18 cellular contexts compared by ENCODE assay signal in genomic region chr11:18368236-18368635, GRCh38. TPM values are rescaled to one million over a fixed set of nuclear protein-coding genes. Genes with fewer than 3 reads are reported as not detected.
A peak's percentile ranks its signal among the peaks of the same experiment; 100 is the strongest.
DNase-seq lines count a peak whose midpoint lies in the region; ATAC-seq, FAIRE-seq and TF ChIP-seq lines count a peak whose summit lies in the region.
"Had no signal": no experiment of that assay in that cellular context is flagged by ENCODE, and none has a peak within 500 bp of the region (broad histone marks: within the 10 kb centered on the region; RNA-seq: fewer than 3 reads in every experiment).

No MANE protein-coding gene starts in this region.

- no peak overlapping the region for H3K9ac ChIP-seq in HepG2 (ENCODE audit: insufficient read depth, low read depth, low read length)

- no peak for TF ChIP-seq RAD21 in HepG2 (CRISPR knock-in tag; IDR thresholded peaks at IDR 0.05)

- TF ChIP-seq CTCF in HepG2 (CRISPR knock-in tag; IDR thresholded peaks at IDR 0.05) (no peak), right lobe of liver (IDR thresholded peaks at IDR 0.05) (no peak), foreskin keratinocyte (conservative IDR thresholded peaks at IDR 0.05) (no peak)

- H3K4me3 ChIP-seq in HepG2 (replicated peaks in 1 of 3; ENCODE audit: insufficient read depth in 1 of 3, low read depth in 2 of 3, low read length in 3 of 3) (no peak overlapping the region), right lobe of liver (no peak overlapping the region)

- H3K4me1 ChIP-seq in HepG2 (ENCODE audit: insufficient read depth, low read length) (peaks cover 12% of the 10 kb centered on the region; the same call in 1 of the 2 replicates), right lobe of liver (no peaks in the 10 kb centered on the region), foreskin keratinocyte (no peaks in the 10 kb centered on the region)
- H3K4me1 ChIP-seq: BE2C had no signal

- CTCF ChIA-PET in HepG2 (lab: Yijun Ruan, JAX; ENCODE audit: low intra/inter-chr PET ratio, low total read pairs) = no interaction called here
- CTCF ChIA-PET in T-cell (lab: Charles Lee) = no interaction called here

- DNase-seq in HepG2 (ENCODE audit: low spot score) = no peak
- no peak for DNase-seq in right lobe of liver
- peak in 1 of 2 donors; percentile 49 for DNase-seq in foreskin keratinocyte
- no peak for DNase-seq in T-cell
- DNase-seq in activated CD4-positive, alpha-beta T cell treated with anti-CD3 and anti-CD28 coated beads, Interleukin-2, amount 50 U/mL, for 48 hours = no peak
- no peak for DNase-seq in stimulated activated naive CD4-positive, alpha-beta T cell treated with Interleukin-2 at 50 U/mL for 16 hours (lab: John Stamatoyannopoulos, UW)
- DNase-seq: activated CD4-positive, CD25-positive, alpha-beta regulatory T cell; activated T-cell treated with anti-CD3 and anti-CD28 coated beads, Interleukin-2, amount 50 U/mL, for 4 hours; BE2C; hippocampal formation; left ventricle myocardium superior; NCI-H2029 had no signal

- H3K4me1 Mint-ChIP-seq in T-cell = peaks cover 2 to 20% (median 5%) of the 10 kb centered on the region in 3 donors
- H3K4me1 Mint-ChIP-seq: brain had no signal

- intact Hi-C loops in HepG2 (cut with micrococcal nuclease; ENCODE audit: unreplicated experiment) (no loop called here), right lobe of liver (cut with DNase I) (no loop called here)

- H3K36me3 ChIP-seq in HepG2 (replicated peaks in 1 of 2; ENCODE audit: control insufficient read depth in 1 of 2, insufficient read depth in 2 of 2, low read length in 2 of 2) = peaks cover 9 to 26% of the 10 kb centered on the region in 2 experiments; a peak in 4 of 5 replicates
- peaks cover 0 to 37% (median 18%) of the 10 kb centered on the region in 4 donors for H3K36me3 ChIP-seq in right lobe of liver

- H3K9me3 Mint-ChIP-seq in T-cell = no peaks in the 10 kb centered on the region
- H3K9me3 Mint-ChIP-seq: activated T-cell treated with anti-CD3 and anti-CD28 coated beads, Interleukin-2, amount 50 U/mL, for 4 hours; brain had no signal

- no peaks in the 10 kb centered on the region for H3K27me3 Mint-ChIP-seq in T-cell
- H3K27me3 Mint-ChIP-seq: brain had no signal

- TF ChIP-seq EP300 in HepG2 (IDR thresholded peaks at IDR 0.05; ENCODE audit: low read depth in 2 of 2, low read length in 2 of 2) (no peak), HepG2 (CRISPR knock-in tag; IDR thresholded peaks at IDR 0.05; ENCODE audit: borderline replicate concordance) (no peak)

- no peaks in the 10 kb centered on the region for H3K79me2 ChIP-seq in HepG2 (ENCODE audit: insufficient read depth, low read length)

- ATAC-seq in HepG2 (no peak), right lobe of liver (no peak), SK-N-SH treated with all-trans-retinoic acid at 6 μM for 48 hours (peak; percentile 58), foreskin keratinocyte (peak; percentile 32), T-cell (replicated peaks in 1 of 4) (no peak), HG02981 (IDR thresholded peaks at IDR 0.05; ENCODE audit: unreplicated experiment) (no peak)
- ATAC-seq: activated T-cell treated with anti-CD3 and anti-CD28 coated beads, Interleukin-2, amount 50 U/mL, for 4 hours; left ventricle myocardium superior had no signal

- POLR2A ChIA-PET in HepG2 (lab: Yijun Ruan, JAX) (interaction anchor here (2.1 to 2.7 kb wide), 2 partner anchors 16 to 26 kb away, joined by 4 to 6 read pairs; partner anchors contain the start of gene LDHA), T-cell (lab: Charles Lee) (interaction anchor here (0.6 to 0.9 kb wide), 2 partner anchors 16 to 26 kb away, joined by 3 to 4 read pairs; partner anchors contain the start of gene LDHA (in 1 of the 2))

- H3K4me2 ChIP-seq in HepG2 (ENCODE audit: low read depth, low read length) = no peak overlapping the region

- in situ Hi-C loops in HepG2 (cut with HindIII; ENCODE audit: extremely low pct_ligation_motif_present, low pct_unique_long_range_greater_than_20kb) = no loop called here

- FAIRE-seq in HepG2 (lab: Jason Lieb, UNC) = no peak

- no peaks in the 10 kb centered on the region for H4K20me1 ChIP-seq in HepG2 (ENCODE audit: insufficient read depth, low read length)

- peaks cover 28% of the 10 kb centered on the region for H3K36me3 Mint-ChIP-seq in T-cell

- WGBS in HepG2 (ENCODE audit: low lambda C conversion rate) = 100% methylated on average over 2 of the region's 2 CpGs
- 81% methylated on average over 2 of the region's 2 CpGs for WGBS in right lobe of liver (ENCODE audit: insufficient coverage, low coverage, low lambda C conversion rate, missing lambda C conversion rate)

- H3K9me3 ChIP-seq in HepG2 (ENCODE audit: low read length) (no peaks in the 10 kb centered on the region), right lobe of liver (no peaks in the 10 kb centered on the region)
- H3K9me3 ChIP-seq: BE2C, neutrophil had no signal

- TSS peak; percentile 37 for BruUV-seq in HepG2 (replicated peaks; lab: Mats Ljungman, UMichigan)

- H3K27ac ChIP-seq in HepG2 (ENCODE audit: extremely low read length, insufficient read depth, low read length) (no peak overlapping the region), right lobe of liver (no peak overlapping the region), foreskin keratinocyte (no peak overlapping the region)
- H3K27ac ChIP-seq: neutrophil had no signal

- no peak for TF ChIP-seq POLR2A in HepG2 (IDR thresholded peaks at IDR 0.05; ENCODE audit: insufficient read depth in 1 of 2, low read depth in 2 of 2, low read length in 2 of 2)
- no peak for TF ChIP-seq POLR2A in right lobe of liver (IDR thresholded peaks at IDR 0.05)

- peak overlapping the region in 1 of 2 donors; percentile 60 for H3K27ac Mint-ChIP-seq in T-cell

- H3K27me3 ChIP-seq in HepG2 (ENCODE audit: control insufficient read depth in 1 of 2, insufficient read depth in 2 of 2, low read length in 2 of 2) (no peaks in the 10 kb centered on the region), right lobe of liver (no peaks in the 10 kb centered on the region), foreskin keratinocyte (no peaks in the 10 kb centered on the region)
- H3K27me3 ChIP-seq: BE2C, neutrophil had no signal

- H2AFZ ChIP-seq in HepG2 (ENCODE audit: low read length) = no peak overlapping the region

- no peak overlapping the region for H3K4me3 Mint-ChIP-seq in T-cell
- H3K4me3 Mint-ChIP-seq: activated T-cell treated with anti-CD3 and anti-CD28 coated beads, Interleukin-2, amount 50 U/mL, for 4 hours; brain had no signal

RNA-seq across cellular contexts. Expression of gene LDHA, which starts 26.1 kb away (rescaled TPM):
- 805 and 1,257 TPM in 2 replicates for total RNA-seq in HepG2 (2016; rRNA removed; fragmentation: Illumina TruSeq; extraction: Trizol)
- total RNA-seq in HepG2 (2016; cell fraction: cytosol; rRNA removed; fragmentation: Illumina TruSeq; extraction: Trizol; ENCODE audit: low read depth) = 144 and 147 TPM in 2 replicates
- total RNA-seq in HepG2 (2016; cell fraction: insoluble cytoplasmic fraction; rRNA removed; fragmentation: Illumina TruSeq; extraction: Trizol) = 804 and 1,250 TPM in 2 replicates
- total RNA-seq in HepG2 (2016; cell fraction: membrane; rRNA removed; fragmentation: Illumina TruSeq; extraction: Trizol) = 335 and 350 TPM in 2 replicates
- 485 and 499 TPM in 2 replicates for total RNA-seq in HepG2 (2016; cell fraction: nucleus; rRNA removed; fragmentation: Illumina TruSeq; extraction: Trizol)
- 1,112 and 1,547 TPM in 2 replicates for polyA plus RNA-seq in HepG2 (2011; rRNA removed)
- polyA plus RNA-seq in HepG2 (2011; cell fraction: cytosol; rRNA removed) = 1,051 and 1,568 TPM in 2 replicates
- 242 and 434 TPM in 2 replicates for polyA plus RNA-seq in HepG2 (2011; cell fraction: nucleus; rRNA removed)
- polyA plus RNA-seq in HepG2 (2012) = 2,051 and 2,699 TPM in 2 replicates
- 290 and 338 TPM in 2 replicates for polyA plus RNA-seq in HepG2 (2016; cell fraction: cytosol; fragmentation: Illumina TruSeq; extraction: Trizol; ENCODE audit: low read depth)
- polyA plus RNA-seq in HepG2 (2016; cell fraction: insoluble cytoplasmic fraction; fragmentation: Illumina TruSeq; extraction: Trizol; ENCODE audit: low read depth) = 2,117 and 2,212 TPM in 2 replicates
- polyA plus RNA-seq in HepG2 (2016; cell fraction: membrane; fragmentation: Illumina TruSeq; extraction: Trizol; ENCODE audit: low read depth) = 355 and 398 TPM in 2 replicates
- 763 and 807 TPM in 2 replicates for polyA plus RNA-seq in HepG2 (2016; cell fraction: nucleus; fragmentation: Illumina TruSeq; extraction: Trizol; ENCODE audit: insufficient read depth, low read depth)
- 970 and 1,123 TPM in 2 replicates for polyA minus RNA-seq in HepG2 (2011; rRNA and poly(A)+ RNA removed; ENCODE audit: low replicate concordance)
- 1,287 and 1,326 TPM in 2 replicates for polyA minus RNA-seq in HepG2 (2011; cell fraction: cytosol; rRNA and poly(A)+ RNA removed)
- polyA minus RNA-seq in HepG2 (2011; cell fraction: nucleus; rRNA and poly(A)+ RNA removed) = 313 and 485 TPM in 2 replicates
- total RNA-seq in right lobe of liver = 100 to 1,000 TPM; 227 to 866 (median 656) TPM
- 682 and 762 TPM in 2 replicates for total RNA-seq in foreskin keratinocyte
- polyA plus RNA-seq in foreskin keratinocyte = 706 and 907 TPM in 2 replicates
- 100 to 1,000 TPM; 130 to 323 (median 161) TPM for total RNA-seq in T-cell

RNA-seq across cellular contexts. Expression of gene LDHC, which starts 43.9 kb away (rescaled TPM):
- not detected in 2 replicates for total RNA-seq in HepG2 (2016; rRNA removed; fragmentation: Illumina TruSeq; extraction: Trizol)
- not detected in 2 replicates for total RNA-seq in HepG2 (2016; cell fraction: cytosol; rRNA removed; fragmentation: Illumina TruSeq; extraction: Trizol; ENCODE audit: low read depth)
- not detected in 2 replicates for total RNA-seq in HepG2 (2016; cell fraction: insoluble cytoplasmic fraction; rRNA removed; fragmentation: Illumina TruSeq; extraction: Trizol)
- not detected in 2 replicates for total RNA-seq in HepG2 (2016; cell fraction: membrane; rRNA removed; fragmentation: Illumina TruSeq; extraction: Trizol)
- total RNA-seq in HepG2 (2016; cell fraction: nucleus; rRNA removed; fragmentation: Illumina TruSeq; extraction: Trizol) = not detected in 2 replicates
- not detected in 2 replicates for polyA plus RNA-seq in HepG2 (2011; rRNA removed)
- polyA plus RNA-seq in HepG2 (2011; cell fraction: cytosol; rRNA removed) = not detected in 2 replicates
- not detected in 2 replicates for polyA plus RNA-seq in HepG2 (2011; cell fraction: nucleus; rRNA removed)
- polyA plus RNA-seq in HepG2 (2012) = not detected in 2 replicates
- not detected in 2 replicates for polyA plus RNA-seq in HepG2 (2016; cell fraction: cytosol; fragmentation: Illumina TruSeq; extraction: Trizol; ENCODE audit: low read depth)
- polyA plus RNA-seq in HepG2 (2016; cell fraction: insoluble cytoplasmic fraction; fragmentation: Illumina TruSeq; extraction: Trizol; ENCODE audit: low read depth) = not detected in 2 replicates
- polyA plus RNA-seq in HepG2 (2016; cell fraction: membrane; fragmentation: Illumina TruSeq; extraction: Trizol; ENCODE audit: low read depth) = not detected in 2 replicates
- polyA plus RNA-seq in HepG2 (2016; cell fraction: nucleus; fragmentation: Illumina TruSeq; extraction: Trizol; ENCODE audit: insufficient read depth, low read depth) = not detected in 2 replicates
- not detected in 2 replicates for polyA minus RNA-seq in HepG2 (2011; rRNA and poly(A)+ RNA removed; ENCODE audit: low replicate concordance)
- not detected in 2 replicates for polyA minus RNA-seq in HepG2 (2011; cell fraction: cytosol; rRNA and poly(A)+ RNA removed)
- polyA minus RNA-seq in HepG2 (2011; cell fraction: nucleus; rRNA and poly(A)+ RNA removed) = not detected in 2 replicates
- total RNA-seq in right lobe of liver = 1 to 10 TPM in 2 of 6 experiments, under 1 TPM in 1, not detected in 3; 0.61 to 1.6 (median 1.5) TPM
- 1.4 TPM in 1 of 2 replicates, not detected in the other for total RNA-seq in foreskin keratinocyte
- 1.2 TPM in 1 of 2 replicates, not detected in the other for polyA plus RNA-seq in foreskin keratinocyte
- total RNA-seq in T-cell = under 1 TPM in 1 of 5 donors, not detected in 4; 0.82 TPM
- total RNA-seq: G401, left ventricle myocardium superior, ureter had no signal

RNA-seq across cellular contexts. Expression of gene GTF2H1, which starts 45.9 kb away (rescaled TPM):
- total RNA-seq in HepG2 (2016; rRNA removed; fragmentation: Illumina TruSeq; extraction: Trizol) = 51.4 and 70.0 TPM in 2 replicates
- 24.3 and 28.5 TPM in 2 replicates for total RNA-seq in HepG2 (2016; cell fraction: cytosol; rRNA removed; fragmentation: Illumina TruSeq; extraction: Trizol; ENCODE audit: low read depth)
- 53.4 and 70.2 TPM in 2 replicates for total RNA-seq in HepG2 (2016; cell fraction: insoluble cytoplasmic fraction; rRNA removed; fragmentation: Illumina TruSeq; extraction: Trizol)
- 63.4 and 70.5 TPM in 2 replicates for total RNA-seq in HepG2 (2016; cell fraction: membrane; rRNA removed; fragmentation: Illumina TruSeq; extraction: Trizol)
- total RNA-seq in HepG2 (2016; cell fraction: nucleus; rRNA removed; fragmentation: Illumina TruSeq; extraction: Trizol) = 52.8 and 54.3 TPM in 2 replicates
- 15.2 and 15.7 TPM in 2 replicates for polyA plus RNA-seq in HepG2 (2011; rRNA removed)
- 10.9 and 14.0 TPM in 2 replicates for polyA plus RNA-seq in HepG2 (2011; cell fraction: cytosol; rRNA removed)
- polyA plus RNA-seq in HepG2 (2011; cell fraction: nucleus; rRNA removed) = 20.3 and 21.9 TPM in 2 replicates
- 19.7 and 20.8 TPM in 2 replicates for polyA plus RNA-seq in HepG2 (2012)
- 22.7 and 27.3 TPM in 2 replicates for polyA plus RNA-seq in HepG2 (2016; cell fraction: cytosol; fragmentation: Illumina TruSeq; extraction: Trizol; ENCODE audit: low read depth)
- polyA plus RNA-seq in HepG2 (2016; cell fraction: insoluble cytoplasmic fraction; fragmentation: Illumina TruSeq; extraction: Trizol; ENCODE audit: low read depth) = 54.8 and 62.0 TPM in 2 replicates
- 46.8 and 48.1 TPM in 2 replicates for polyA plus RNA-seq in HepG2 (2016; cell fraction: membrane; fragmentation: Illumina TruSeq; extraction: Trizol; ENCODE audit: low read depth)
- polyA plus RNA-seq in HepG2 (2016; cell fraction: nucleus; fragmentation: Illumina TruSeq; extraction: Trizol; ENCODE audit: insufficient read depth, low read depth) = 55.9 and 61.0 TPM in 2 replicates
- polyA minus RNA-seq in HepG2 (2011; rRNA and poly(A)+ RNA removed; ENCODE audit: low replicate concordance) = 23.7 and 34.5 TPM in 2 replicates
- 13.5 and 14.6 TPM in 2 replicates for polyA minus RNA-seq in HepG2 (2011; cell fraction: cytosol; rRNA and poly(A)+ RNA removed)
- polyA minus RNA-seq in HepG2 (2011; cell fraction: nucleus; rRNA and poly(A)+ RNA removed) = 60.9 and 80.8 TPM in 2 replicates
- 10 to 100 TPM; 13.3 to 30.7 (median 19.7) TPM for total RNA-seq in right lobe of liver
- 46.6 and 51.7 TPM in 2 replicates for total RNA-seq in foreskin keratinocyte
- 17.1 and 23.5 TPM in 2 replicates for polyA plus RNA-seq in foreskin keratinocyte
- 10 to 100 TPM; 25.9 to 44.8 (median 37.5) TPM for total RNA-seq in T-cell

RNA-seq across cellular contexts. Expression of gene HPS5, which starts 46.3 kb away (rescaled TPM):
- 25.5 and 31.8 TPM in 2 replicates for total RNA-seq in HepG2 (2016; rRNA removed; fragmentation: Illumina TruSeq; extraction: Trizol)
- 47.8 and 51.9 TPM in 2 replicates for total RNA-seq in HepG2 (2016; cell fraction: cytosol; rRNA removed; fragmentation: Illumina TruSeq; extraction: Trizol; ENCODE audit: low read depth)
- 26.3 and 30.4 TPM in 2 replicates for total RNA-seq in HepG2 (2016; cell fraction: insoluble cytoplasmic fraction; rRNA removed; fragmentation: Illumina TruSeq; extraction: Trizol)
- 17.3 and 17.7 TPM in 2 replicates for total RNA-seq in HepG2 (2016; cell fraction: membrane; rRNA removed; fragmentation: Illumina TruSeq; extraction: Trizol)
- 22.2 and 26.2 TPM in 2 replicates for total RNA-seq in HepG2 (2016; cell fraction: nucleus; rRNA removed; fragmentation: Illumina TruSeq; extraction: Trizol)
- polyA plus RNA-seq in HepG2 (2011; rRNA removed) = 5.4 and 6.6 TPM in 2 replicates
- 3.2 and 5.1 TPM in 2 replicates for polyA plus RNA-seq in HepG2 (2011; cell fraction: cytosol; rRNA removed)
- 3.4 and 5.9 TPM in 2 replicates for polyA plus RNA-seq in HepG2 (2011; cell fraction: nucleus; rRNA removed)
- 7.5 and 8.1 TPM in 2 replicates for polyA plus RNA-seq in HepG2 (2012)
- polyA plus RNA-seq in HepG2 (2016; cell fraction: cytosol; fragmentation: Illumina TruSeq; extraction: Trizol; ENCODE audit: low read depth) = 0.69 and 1.3 TPM in 2 replicates
- polyA plus RNA-seq in HepG2 (2016; cell fraction: insoluble cytoplasmic fraction; fragmentation: Illumina TruSeq; extraction: Trizol; ENCODE audit: low read depth) = 15.8 and 18.0 TPM in 2 replicates
- polyA plus RNA-seq in HepG2 (2016; cell fraction: membrane; fragmentation: Illumina TruSeq; extraction: Trizol; ENCODE audit: low read depth) = 2.1 and 2.4 TPM in 2 replicates
- 19.1 and 25.2 TPM in 2 replicates for polyA plus RNA-seq in HepG2 (2016; cell fraction: nucleus; fragmentation: Illumina TruSeq; extraction: Trizol; ENCODE audit: insufficient read depth, low read depth)
- 11.2 and 33.6 TPM in 2 replicates for polyA minus RNA-seq in HepG2 (2011; rRNA and poly(A)+ RNA removed; ENCODE audit: low replicate concordance)
- 7.5 and 7.9 TPM in 2 replicates for polyA minus RNA-seq in HepG2 (2011; cell fraction: cytosol; rRNA and poly(A)+ RNA removed)
- 18.0 and 23.0 TPM in 2 replicates for polyA minus RNA-seq in HepG2 (2011; cell fraction: nucleus; rRNA and poly(A)+ RNA removed)
- total RNA-seq in right lobe of liver = 10 to 100 TPM; 20.2 to 87.0 (median 41.7) TPM
- 20.1 and 20.3 TPM in 2 replicates for total RNA-seq in foreskin keratinocyte
- polyA plus RNA-seq in foreskin keratinocyte = 4.6 and 6.2 TPM in 2 replicates
- 10 to 100 TPM; 12.9 to 17.9 (median 14.3) TPM for total RNA-seq in T-cell

Comparison
In these comparisons a context has a peak if more than half of its experiments do, and no peak if none do; other contexts are left out.
1. ATAC-seq: peak in SK-N-SH treated with all-trans-retinoic acid at 6 μM for 48 hours (single experiment) and foreskin keratinocyte (single experiment); none in HepG2 (single experiment), right lobe of liver (0 of 4), T-cell (0 of 4) and HG02981 (single experiment).